In the genomic region with DNA sequence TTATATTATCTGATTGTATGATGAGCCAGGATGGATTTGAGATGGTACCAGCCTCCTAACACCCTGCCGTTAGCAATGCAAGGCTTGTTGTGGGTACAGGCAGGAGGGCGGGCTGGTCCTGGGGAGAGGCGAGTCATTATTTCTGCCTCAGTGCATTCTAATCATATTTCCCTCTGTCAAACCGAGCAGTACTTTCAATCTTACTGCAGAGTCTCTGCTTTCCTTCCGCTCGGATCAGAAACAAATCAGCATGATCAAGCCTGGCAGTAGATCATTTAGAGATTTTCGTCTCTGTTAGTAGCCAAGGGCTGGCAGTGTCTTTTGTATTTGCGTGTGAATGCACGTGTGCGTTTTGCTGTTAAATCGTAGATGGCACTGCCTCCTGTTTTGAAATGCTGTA, we compare ENCODE assay signal across 11 cellular contexts.
DNase-seq lines count a peak whose midpoint lies in the region; ATAC-seq and TF ChIP-seq lines count a peak whose summit lies in the region.
"Had no signal": no experiment of that assay in that cellular context is flagged by ENCODE, and none has a peak within 500 bp of the region (broad histone marks: within the 10 kb centered on the region; RNA-seq: fewer than 3 reads in every experiment).

No MANE protein-coding gene starts in this region.

- POLR2A ChIA-PET in HEK293T (lab: Yijun Ruan, JAX), result no interaction called here
- POLR2A ChIA-PET in RWPE1 (lab: Yijun Ruan, JAX; ENCODE audit: low non-redundant PET), result no interaction called here

- peaks cover 17% of the 10 kb centered on the region for H3K4me1 Mint-ChIP-seq in memory B cell

- no peak for TF ChIP-seq CTCF in RWPE1 (conservative IDR thresholded peaks at IDR 0.05; ENCODE audit: low read depth)

- H3K27ac Mint-ChIP-seq in memory B cell, result no peak overlapping the region
- H3K27ac Mint-ChIP-seq: CD8-positive, alpha-beta T cell had no signal

- no peaks in the 10 kb centered on the region for H3K36me3 Mint-ChIP-seq in memory B cell
- H3K36me3 Mint-ChIP-seq: CD8-positive, alpha-beta T cell had no signal

- DNase-seq in memory B cell (ENCODE audit: low spot score in 2 of 2) (no peak), HEK293T (ENCODE audit: extremely low spot score) (no peak), GM03348 (ENCODE audit: low spot score) (no peak), RWPE1 (ENCODE audit: low spot score) (no peak)
- no peak for DNase-seq in stimulated activated CD4-positive, alpha-beta T cell treated with anti-CD3 and anti-CD28 coated beads, Interleukin-2, amount 100 ng/mL, for 24 hours
- DNase-seq: amygdala; CD8-positive, alpha-beta T cell had no signal

- no peak overlapping the region for H3K27ac ChIP-seq in RWPE1
- H3K27ac ChIP-seq: skin epidermis had no signal

- H3K9me3 Mint-ChIP-seq in memory B cell, result no peaks in the 10 kb centered on the region
- H3K9me3 Mint-ChIP-seq: CD8-positive, alpha-beta T cell had no signal

- CTCF ChIA-PET in HEK293T (lab: Yijun Ruan, JAX), result no interaction called here
- CTCF ChIA-PET in RWPE1 (lab: Yijun Ruan, JAX), result no interaction called here

- no peaks in the 10 kb centered on the region for H3K27me3 Mint-ChIP-seq in memory B cell

- H3K4me3 Mint-ChIP-seq in memory B cell, result peak overlapping the region; percentile 47
- H3K4me3 Mint-ChIP-seq: CD8-positive, alpha-beta T cell had no signal

- ATAC-seq in GM18861 (IDR thresholded peaks at IDR 0.05; ENCODE audit: unreplicated experiment), result peak; percentile 93
- peak; percentile 52 for ATAC-seq in GM21737 (IDR thresholded peaks at IDR 0.05; ENCODE audit: unreplicated experiment)
- peak; percentile 67 for ATAC-seq in HG03442 (IDR thresholded peaks at IDR 0.05; ENCODE audit: unreplicated experiment)
- ATAC-seq in memory B cell (ENCODE audit: low read depth), result no peak
- ATAC-seq: CD8-positive, alpha-beta T cell had no signal

TF ChIP-seq in HEK293T, 16 proteins besides CTCF, POLR2A, EP300 and RAD21:
- TF ChIP-seq ARNT (IDR thresholded peaks at IDR 0.05), result no peak
- TF ChIP-seq, protein P1, sequence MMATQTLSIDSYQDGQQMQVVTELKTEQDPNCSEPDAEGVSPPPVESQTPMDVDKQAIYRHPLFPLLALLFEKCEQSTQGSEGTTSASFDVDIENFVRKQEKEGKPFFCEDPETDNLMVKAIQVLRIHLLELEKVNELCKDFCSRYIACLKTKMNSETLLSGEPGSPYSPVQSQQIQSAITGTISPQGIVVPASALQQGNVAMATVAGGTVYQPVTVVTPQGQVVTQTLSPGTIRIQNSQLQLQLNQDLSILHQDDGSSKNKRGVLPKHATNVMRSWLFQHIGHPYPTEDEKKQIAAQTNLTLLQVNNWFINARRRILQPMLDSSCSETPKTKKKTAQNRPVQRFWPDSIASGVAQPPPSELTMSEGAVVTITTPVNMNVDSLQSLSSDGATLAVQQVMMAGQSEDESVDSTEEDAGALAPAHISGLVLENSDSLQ (IDR thresholded peaks at IDR 0.05), result no peak
- no peak for TF ChIP-seq NFRKB (IDR thresholded peaks at IDR 0.05)
- TF ChIP-seq CTBP1 (IDR thresholded peaks at IDR 0.05; ENCODE audit: borderline replicate concordance), result no peak
- TF ChIP-seq BHLHE40 (IDR thresholded peaks at IDR 0.05; ENCODE audit: borderline replicate concordance), result no peak
- TF ChIP-seq ZNF384 (IDR thresholded peaks at IDR 0.05), result no peak
- no peak for TF ChIP-seq FOXM1 (IDR thresholded peaks at IDR 0.05; ENCODE audit: borderline replicate concordance)
- TF ChIP-seq ELF4 (IDR thresholded peaks at IDR 0.05), result no peak
- TF ChIP-seq LEF1 (IDR thresholded peaks at IDR 0.05; ENCODE audit: borderline replicate concordance), result no peak
- TF ChIP-seq SP1 (IDR thresholded peaks at IDR 0.05), result no peak
- no peak for TF ChIP-seq FOXK2 (IDR thresholded peaks at IDR 0.05)
- no peak for TF ChIP-seq TARDBP (IDR thresholded peaks at IDR 0.05)
- no peak for TF ChIP-seq SUZ12 (IDR thresholded peaks at IDR 0.05)
- no peak for TF ChIP-seq HDGF (IDR thresholded peaks at IDR 0.05; ENCODE audit: borderline replicate concordance)
- TF ChIP-seq L3MBTL2 (conservative IDR thresholded peaks at IDR 0.05), result no peak
- no peak for TF ChIP-seq FOXA1 (IDR thresholded peaks at IDR 0.05)
TF ChIP-seq in HEK293T: peak in this region for 0.
